ENCODE assay signal across 1 cellular context in the genomic region with DNA sequence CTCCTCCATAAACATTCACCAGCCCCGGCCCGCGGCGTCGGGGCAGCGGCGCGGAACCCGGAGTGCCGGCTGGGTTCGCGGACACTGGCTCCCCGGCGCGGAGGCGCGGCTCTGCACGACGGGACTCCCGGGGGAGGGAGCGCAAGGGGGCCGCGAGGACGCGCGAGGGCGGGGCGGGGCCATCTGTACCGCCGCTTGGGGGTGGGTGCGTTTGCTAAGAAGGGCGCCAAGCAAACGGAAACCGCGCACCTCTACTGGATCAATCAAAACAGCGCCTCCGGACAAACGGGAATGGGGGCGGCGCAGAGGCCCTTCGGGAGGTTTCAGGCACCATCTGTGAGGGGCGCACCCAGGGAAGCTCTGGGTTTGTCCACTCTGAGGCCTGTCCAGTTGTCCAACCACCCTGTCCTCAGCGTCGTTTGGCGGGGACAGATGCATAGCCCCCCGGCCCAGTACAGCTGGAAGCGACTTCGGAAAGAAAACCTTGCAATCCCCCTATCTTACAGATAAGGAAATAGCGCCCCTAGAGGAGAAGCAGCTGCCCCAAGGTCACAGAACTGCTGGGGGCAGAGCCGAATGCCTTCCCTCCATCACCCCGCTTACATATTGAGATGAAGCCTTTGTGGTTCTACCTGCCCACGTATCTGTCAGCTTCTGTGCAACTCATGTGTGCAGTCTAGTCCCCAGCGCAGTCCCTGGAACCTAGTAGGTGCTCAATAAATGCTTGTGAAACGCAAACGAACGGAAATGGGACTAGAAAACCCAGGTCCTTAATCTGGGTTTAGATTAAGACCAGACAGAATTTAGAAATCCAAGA.
TF ChIP-seq lines count a peak whose summit lies in the region.

No MANE protein-coding gene starts in this region.

TF ChIP-seq in HEK293, 187 proteins besides CTCF, POLR2A, EP300 and RAD21 (continued from another document and continues in another):
- TF ChIP-seq, protein P1, sequence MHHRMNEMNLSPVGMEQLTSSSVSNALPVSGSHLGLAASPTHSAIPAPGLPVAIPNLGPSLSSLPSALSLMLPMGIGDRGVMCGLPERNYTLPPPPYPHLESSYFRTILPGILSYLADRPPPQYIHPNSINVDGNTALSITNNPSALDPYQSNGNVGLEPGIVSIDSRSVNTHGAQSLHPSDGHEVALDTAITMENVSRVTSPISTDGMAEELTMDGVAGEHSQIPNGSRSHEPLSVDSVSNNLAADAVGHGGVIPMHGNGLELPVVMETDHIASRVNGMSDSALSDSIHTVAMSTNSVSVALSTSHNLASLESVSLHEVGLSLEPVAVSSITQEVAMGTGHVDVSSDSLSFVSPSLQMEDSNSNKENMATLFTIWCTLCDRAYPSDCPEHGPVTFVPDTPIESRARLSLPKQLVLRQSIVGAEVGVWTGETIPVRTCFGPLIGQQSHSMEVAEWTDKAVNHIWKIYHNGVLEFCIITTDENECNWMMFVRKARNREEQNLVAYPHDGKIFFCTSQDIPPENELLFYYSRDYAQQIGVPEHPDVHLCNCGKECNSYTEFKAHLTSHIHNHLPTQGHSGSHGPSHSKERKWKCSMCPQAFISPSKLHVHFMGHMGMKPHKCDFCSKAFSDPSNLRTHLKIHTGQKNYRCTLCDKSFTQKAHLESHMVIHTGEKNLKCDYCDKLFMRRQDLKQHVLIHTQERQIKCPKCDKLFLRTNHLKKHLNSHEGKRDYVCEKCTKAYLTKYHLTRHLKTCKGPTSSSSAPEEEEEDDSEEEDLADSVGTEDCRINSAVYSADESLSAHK (tag by site-specific recombination; IDR thresholded peaks at IDR 0.05) = no peak
- TF ChIP-seq ZBTB48 (tag by site-specific recombination; IDR thresholded peaks at IDR 0.05) (no peak), KLF1 (tag by site-specific recombination; IDR thresholded peaks at IDR 0.05) (0 out of 2 replicates have a peak, but pooled peaks have one; percentile 15), ZNF132 (tag by site-specific recombination; IDR thresholded peaks at IDR 0.05; ENCODE audit: borderline replicate concordance) (no peak), ZBTB7A (tag by site-specific recombination; IDR thresholded peaks at IDR 0.05; ENCODE audit: low read depth) (no peak), KLF7 (tag by site-specific recombination; IDR thresholded peaks at IDR 0.05; ENCODE audit: borderline replicate concordance) (no peak), IKZF3 (tag by site-specific recombination; IDR thresholded peaks at IDR 0.05) (no peak), ZNF76 (tag by site-specific recombination; IDR thresholded peaks at IDR 0.05; ENCODE audit: borderline replicate concordance, low read depth) (peak; percentile 46; the same call in 1 of the 2 replicates), ZIC2 (tag by site-specific recombination; IDR thresholded peaks at IDR 0.05) (peak; percentile 28; the same call in 1 of the 2 replicates), ZNF184 (tag by site-specific recombination; IDR thresholded peaks at IDR 0.05) (no peak), ZNF677 (tag by site-specific recombination; IDR thresholded peaks at IDR 0.05) (no peak), ZNF146 (tag by site-specific recombination; IDR thresholded peaks at IDR 0.05) (no peak), ZNF664 (tag by site-specific recombination; IDR thresholded peaks at IDR 0.05) (peak; percentile 93), ZNF707 (tag by site-specific recombination; IDR thresholded peaks at IDR 0.05) (no peak), ZNF366 (tag by site-specific recombination; conservative IDR thresholded peaks at IDR 0.05) (peak; percentile 79), ZBTB20 (tag by site-specific recombination; IDR thresholded peaks at IDR 0.05) (no peak), ZNF37A (tag by site-specific recombination; IDR thresholded peaks at IDR 0.05) (no peak), SALL2 (tag by site-specific recombination; IDR thresholded peaks at IDR 0.05; ENCODE audit: borderline replicate concordance) (no peak), ZNF571 (tag by site-specific recombination; IDR thresholded peaks at IDR 0.05) (no peak), ZNF169 (tag by site-specific recombination; IDR thresholded peaks at IDR 0.05) (no peak), HOXC10 (CRISPR knock-in tag; IDR thresholded peaks at IDR 0.05) (no peak), ZNF274 (IDR thresholded peaks at IDR 0.05; ENCODE audit: low read length) (no peak), ZNF274 (tag by site-specific recombination; IDR thresholded peaks at IDR 0.05; ENCODE audit: borderline replicate concordance) (no peak), ZNF610 (tag by site-specific recombination; IDR thresholded peaks at IDR 0.05; ENCODE audit: borderline replicate concordance) (no peak), ZNF544 (tag by site-specific recombination; IDR thresholded peaks at IDR 0.05) (no peak), ZNF514 (tag by site-specific recombination; IDR thresholded peaks at IDR 0.05) (no peak), ZSCAN16 (tag by site-specific recombination; IDR thresholded peaks at IDR 0.05) (no peak), KLF9 (tag by site-specific recombination; IDR thresholded peaks at IDR 0.05; ENCODE audit: low read depth) (no peak; the same call in none of the 2 replicates), BCL11A (tag by site-specific recombination; IDR thresholded peaks at IDR 0.05; ENCODE audit: low read depth) (no peak), ZNF626 (tag by site-specific recombination; IDR thresholded peaks at IDR 0.05) (no peak), ZNF221 (tag by site-specific recombination; IDR thresholded peaks at IDR 0.05; ENCODE audit: borderline replicate concordance) (no peak), ZNF335 (tag by site-specific recombination; conservative IDR thresholded peaks at IDR 0.05) (peak; percentile 94), KLF10 (tag by site-specific recombination; IDR thresholded peaks at IDR 0.05) (peak; percentile 67), ZNF473 (tag by site-specific recombination; IDR thresholded peaks at IDR 0.05) (no peak), GLI4 (tag by site-specific recombination; IDR thresholded peaks at IDR 0.05) (no peak), ZNF791 (tag by site-specific recombination; IDR thresholded peaks at IDR 0.05) (no peak), ZNF596 (tag by site-specific recombination; IDR thresholded peaks at IDR 0.05) (no peak), HOXD13 (CRISPR knock-in tag; IDR thresholded peaks at IDR 0.05; ENCODE audit: borderline replicate concordance) (no peak), ZNF23 (tag by site-specific recombination; IDR thresholded peaks at IDR 0.05; ENCODE audit: borderline replicate concordance) (no peak), ZNF560 (tag by site-specific recombination; IDR thresholded peaks at IDR 0.05; ENCODE audit: borderline replicate concordance) (no peak)
- TF ChIP-seq, protein P2, sequence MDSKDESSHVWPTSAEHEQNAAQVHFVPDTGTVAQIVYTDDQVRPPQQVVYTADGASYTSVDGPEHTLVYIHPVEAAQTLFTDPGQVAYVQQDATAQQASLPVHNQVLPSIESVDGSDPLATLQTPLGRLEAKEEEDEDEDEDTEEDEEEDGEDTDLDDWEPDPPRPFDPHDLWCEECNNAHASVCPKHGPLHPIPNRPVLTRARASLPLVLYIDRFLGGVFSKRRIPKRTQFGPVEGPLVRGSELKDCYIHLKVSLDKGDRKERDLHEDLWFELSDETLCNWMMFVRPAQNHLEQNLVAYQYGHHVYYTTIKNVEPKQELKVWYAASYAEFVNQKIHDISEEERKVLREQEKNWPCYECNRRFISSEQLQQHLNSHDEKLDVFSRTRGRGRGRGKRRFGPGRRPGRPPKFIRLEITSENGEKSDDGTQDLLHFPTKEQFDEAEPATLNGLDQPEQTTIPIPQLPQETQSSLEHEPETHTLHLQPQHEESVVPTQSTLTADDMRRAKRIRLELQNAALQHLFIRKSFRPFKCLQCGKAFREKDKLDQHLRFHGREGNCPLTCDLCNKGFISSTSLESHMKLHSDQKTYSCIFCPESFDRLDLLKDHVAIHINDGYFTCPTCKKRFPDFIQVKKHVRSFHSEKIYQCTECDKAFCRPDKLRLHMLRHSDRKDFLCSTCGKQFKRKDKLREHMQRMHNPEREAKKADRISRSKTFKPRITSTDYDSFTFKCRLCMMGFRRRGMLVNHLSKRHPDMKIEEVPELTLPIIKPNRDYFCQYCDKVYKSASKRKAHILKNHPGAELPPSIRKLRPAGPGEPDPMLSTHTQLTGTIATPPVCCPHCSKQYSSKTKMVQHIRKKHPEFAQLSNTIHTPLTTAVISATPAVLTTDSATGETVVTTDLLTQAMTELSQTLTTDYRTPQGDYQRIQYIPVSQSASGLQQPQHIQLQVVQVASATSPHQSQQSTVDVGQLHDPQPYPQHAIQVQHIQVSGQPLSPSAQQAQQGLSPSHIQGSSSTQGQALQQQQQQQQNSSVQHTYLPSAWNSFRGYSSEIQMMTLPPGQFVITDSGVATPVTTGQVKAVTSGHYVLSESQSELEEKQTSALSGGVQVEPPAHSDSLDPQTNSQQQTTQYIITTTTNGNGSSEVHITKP (tag by site-specific recombination; IDR thresholded peaks at IDR 0.05) = peak; percentile 92
- TF ChIP-seq, protein P3, sequence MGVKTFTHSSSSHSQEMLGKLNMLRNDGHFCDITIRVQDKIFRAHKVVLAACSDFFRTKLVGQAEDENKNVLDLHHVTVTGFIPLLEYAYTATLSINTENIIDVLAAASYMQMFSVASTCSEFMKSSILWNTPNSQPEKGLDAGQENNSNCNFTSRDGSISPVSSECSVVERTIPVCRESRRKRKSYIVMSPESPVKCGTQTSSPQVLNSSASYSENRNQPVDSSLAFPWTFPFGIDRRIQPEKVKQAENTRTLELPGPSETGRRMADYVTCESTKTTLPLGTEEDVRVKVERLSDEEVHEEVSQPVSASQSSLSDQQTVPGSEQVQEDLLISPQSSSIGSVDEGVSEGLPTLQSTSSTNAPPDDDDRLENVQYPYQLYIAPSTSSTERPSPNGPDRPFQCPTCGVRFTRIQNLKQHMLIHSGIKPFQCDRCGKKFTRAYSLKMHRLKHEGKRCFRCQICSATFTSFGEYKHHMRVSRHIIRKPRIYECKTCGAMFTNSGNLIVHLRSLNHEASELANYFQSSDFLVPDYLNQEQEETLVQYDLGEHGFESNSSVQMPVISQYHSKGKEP (tag by site-specific recombination; IDR thresholded peaks at IDR 0.05) = no peak
- TF ChIP-seq, protein P4, sequence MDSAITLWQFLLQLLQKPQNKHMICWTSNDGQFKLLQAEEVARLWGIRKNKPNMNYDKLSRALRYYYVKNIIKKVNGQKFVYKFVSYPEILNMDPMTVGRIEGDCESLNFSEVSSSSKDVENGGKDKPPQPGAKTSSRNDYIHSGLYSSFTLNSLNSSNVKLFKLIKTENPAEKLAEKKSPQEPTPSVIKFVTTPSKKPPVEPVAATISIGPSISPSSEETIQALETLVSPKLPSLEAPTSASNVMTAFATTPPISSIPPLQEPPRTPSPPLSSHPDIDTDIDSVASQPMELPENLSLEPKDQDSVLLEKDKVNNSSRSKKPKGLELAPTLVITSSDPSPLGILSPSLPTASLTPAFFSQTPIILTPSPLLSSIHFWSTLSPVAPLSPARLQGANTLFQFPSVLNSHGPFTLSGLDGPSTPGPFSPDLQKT (IDR thresholded peaks at IDR 0.05; ENCODE audit: borderline replicate concordance, low read depth, low read length) = no peak
- TF ChIP-seq, protein P5, sequence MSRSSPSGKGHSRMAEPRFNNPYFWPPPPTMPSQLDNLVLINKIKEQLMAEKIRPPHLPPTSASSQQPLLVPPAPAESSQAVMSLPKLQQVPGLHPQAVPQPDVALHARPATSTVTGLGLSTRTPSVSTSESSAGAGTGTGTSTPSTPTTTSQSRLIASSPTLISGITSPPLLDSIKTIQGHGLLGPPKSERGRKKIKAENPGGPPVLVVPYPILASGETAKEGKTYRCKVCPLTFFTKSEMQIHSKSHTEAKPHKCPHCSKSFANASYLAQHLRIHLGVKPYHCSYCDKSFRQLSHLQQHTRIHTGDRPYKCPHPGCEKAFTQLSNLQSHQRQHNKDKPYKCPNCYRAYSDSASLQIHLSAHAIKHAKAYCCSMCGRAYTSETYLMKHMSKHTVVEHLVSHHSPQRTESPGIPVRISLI (tag by site-specific recombination; IDR thresholded peaks at IDR 0.05) = no peak
- TF ChIP-seq, protein P6, sequence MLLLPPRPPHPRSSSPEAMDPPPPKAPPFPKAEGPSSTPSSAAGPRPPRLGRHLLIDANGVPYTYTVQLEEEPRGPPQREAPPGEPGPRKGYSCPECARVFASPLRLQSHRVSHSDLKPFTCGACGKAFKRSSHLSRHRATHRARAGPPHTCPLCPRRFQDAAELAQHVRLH (tag by site-specific recombination; IDR thresholded peaks at IDR 0.05) = no peak
- TF ChIP-seq, protein P7, sequence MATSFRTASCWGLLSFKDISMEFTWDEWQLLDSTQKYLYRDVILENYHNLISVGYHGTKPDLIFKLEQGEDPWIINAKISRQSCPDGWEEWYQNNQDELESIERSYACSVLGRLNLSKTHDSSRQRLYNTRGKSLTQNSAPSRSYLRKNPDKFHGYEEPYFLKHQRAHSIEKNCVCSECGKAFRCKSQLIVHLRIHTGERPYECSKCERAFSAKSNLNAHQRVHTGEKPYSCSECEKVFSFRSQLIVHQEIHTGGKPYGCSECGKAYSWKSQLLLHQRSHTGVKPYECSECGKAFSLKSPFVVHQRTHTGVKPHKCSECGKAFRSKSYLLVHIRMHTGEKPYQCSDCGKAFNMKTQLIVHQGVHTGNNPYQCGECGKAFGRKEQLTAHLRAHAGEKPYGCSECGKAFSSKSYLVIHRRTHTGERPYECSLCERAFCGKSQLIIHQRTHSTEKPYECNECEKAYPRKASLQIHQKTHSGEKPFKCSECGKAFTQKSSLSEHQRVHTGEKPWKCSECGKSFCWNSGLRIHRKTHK (tag by site-specific recombination; IDR thresholded peaks at IDR 0.05) = no peak
- TF ChIP-seq, protein P8, sequence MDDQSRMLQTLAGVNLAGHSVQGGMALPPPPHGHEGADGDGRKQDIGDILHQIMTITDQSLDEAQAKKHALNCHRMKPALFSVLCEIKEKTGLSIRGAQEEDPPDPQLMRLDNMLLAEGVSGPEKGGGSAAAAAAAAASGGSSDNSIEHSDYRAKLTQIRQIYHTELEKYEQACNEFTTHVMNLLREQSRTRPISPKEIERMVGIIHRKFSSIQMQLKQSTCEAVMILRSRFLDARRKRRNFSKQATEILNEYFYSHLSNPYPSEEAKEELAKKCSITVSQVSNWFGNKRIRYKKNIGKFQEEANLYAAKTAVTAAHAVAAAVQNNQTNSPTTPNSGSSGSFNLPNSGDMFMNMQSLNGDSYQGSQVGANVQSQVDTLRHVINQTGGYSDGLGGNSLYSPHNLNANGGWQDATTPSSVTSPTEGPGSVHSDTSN (CRISPR knock-in tag; IDR thresholded peaks at IDR 0.05) = no peak
- TF ChIP-seq, protein P9, sequence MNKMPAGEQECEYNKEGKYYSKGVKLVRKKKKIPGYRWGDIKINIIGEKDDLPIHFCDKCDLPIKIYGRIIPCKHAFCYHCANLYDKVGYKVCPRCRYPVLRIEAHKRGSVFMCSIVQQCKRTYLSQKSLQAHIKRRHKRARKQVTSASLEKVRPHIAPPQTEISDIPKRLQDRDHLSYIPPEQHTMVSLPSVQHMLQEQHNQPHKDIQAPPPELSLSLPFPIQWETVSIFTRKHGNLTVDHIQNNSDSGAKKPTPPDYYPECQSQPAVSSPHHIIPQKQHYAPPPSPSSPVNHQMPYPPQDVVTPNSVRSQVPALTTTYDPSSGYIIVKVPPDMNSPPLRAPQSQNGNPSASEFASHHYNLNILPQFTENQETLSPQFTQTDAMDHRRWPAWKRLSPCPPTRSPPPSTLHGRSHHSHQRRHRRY (tag by site-specific recombination; IDR thresholded peaks at IDR 0.05) = no peak
